In the genomic region with DNA sequence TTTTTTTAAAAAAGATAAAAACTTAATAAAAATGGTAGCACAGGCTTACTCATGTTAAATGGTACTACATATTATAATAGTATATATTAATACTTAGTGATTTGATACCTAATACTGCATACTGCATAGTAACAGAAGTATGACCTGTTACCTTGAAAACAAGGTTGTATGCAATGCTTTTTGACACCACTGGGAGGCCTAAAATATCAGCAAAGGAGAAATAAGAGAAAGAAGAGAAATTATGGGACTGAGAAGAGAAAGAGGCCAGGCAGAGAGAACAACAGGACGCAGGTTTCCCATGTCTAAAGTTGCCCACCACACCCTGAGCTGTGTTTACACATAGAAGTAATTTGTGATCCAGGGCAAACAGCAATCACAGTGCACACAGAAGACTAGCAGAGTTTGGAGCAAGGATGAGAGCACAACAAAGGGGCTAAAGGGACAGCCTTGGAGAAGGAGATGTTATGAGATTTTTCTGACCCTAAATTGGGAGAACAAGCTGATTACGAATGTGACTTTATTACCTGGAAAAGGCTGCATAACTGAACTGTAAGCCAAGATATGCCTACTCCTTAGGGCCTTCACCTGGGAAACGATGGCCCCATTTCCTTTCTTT, we compare ENCODE assay signal across 1 cellular context.
TF ChIP-seq lines count a peak whose summit lies in the region.

No MANE protein-coding gene starts in this region.

TF ChIP-seq in WTC11, 78 proteins besides CTCF, POLR2A, EP300 and RAD21 (continued from another document):
- TF ChIP-seq, protein P1, sequence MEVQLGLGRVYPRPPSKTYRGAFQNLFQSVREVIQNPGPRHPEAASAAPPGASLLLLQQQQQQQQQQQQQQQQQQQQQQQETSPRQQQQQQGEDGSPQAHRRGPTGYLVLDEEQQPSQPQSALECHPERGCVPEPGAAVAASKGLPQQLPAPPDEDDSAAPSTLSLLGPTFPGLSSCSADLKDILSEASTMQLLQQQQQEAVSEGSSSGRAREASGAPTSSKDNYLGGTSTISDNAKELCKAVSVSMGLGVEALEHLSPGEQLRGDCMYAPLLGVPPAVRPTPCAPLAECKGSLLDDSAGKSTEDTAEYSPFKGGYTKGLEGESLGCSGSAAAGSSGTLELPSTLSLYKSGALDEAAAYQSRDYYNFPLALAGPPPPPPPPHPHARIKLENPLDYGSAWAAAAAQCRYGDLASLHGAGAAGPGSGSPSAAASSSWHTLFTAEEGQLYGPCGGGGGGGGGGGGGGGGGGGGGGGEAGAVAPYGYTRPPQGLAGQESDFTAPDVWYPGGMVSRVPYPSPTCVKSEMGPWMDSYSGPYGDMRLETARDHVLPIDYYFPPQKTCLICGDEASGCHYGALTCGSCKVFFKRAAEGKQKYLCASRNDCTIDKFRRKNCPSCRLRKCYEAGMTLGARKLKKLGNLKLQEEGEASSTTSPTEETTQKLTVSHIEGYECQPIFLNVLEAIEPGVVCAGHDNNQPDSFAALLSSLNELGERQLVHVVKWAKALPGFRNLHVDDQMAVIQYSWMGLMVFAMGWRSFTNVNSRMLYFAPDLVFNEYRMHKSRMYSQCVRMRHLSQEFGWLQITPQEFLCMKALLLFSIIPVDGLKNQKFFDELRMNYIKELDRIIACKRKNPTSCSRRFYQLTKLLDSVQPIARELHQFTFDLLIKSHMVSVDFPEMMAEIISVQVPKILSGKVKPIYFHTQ (CRISPR knock-in tag; IDR thresholded peaks at IDR 0.05) = no peak
- TF ChIP-seq, protein P2, sequence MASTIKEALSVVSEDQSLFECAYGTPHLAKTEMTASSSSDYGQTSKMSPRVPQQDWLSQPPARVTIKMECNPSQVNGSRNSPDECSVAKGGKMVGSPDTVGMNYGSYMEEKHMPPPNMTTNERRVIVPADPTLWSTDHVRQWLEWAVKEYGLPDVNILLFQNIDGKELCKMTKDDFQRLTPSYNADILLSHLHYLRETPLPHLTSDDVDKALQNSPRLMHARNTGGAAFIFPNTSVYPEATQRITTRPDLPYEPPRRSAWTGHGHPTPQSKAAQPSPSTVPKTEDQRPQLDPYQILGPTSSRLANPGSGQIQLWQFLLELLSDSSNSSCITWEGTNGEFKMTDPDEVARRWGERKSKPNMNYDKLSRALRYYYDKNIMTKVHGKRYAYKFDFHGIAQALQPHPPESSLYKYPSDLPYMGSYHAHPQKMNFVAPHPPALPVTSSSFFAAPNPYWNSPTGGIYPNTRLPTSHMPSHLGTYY (CRISPR knock-in tag; IDR thresholded peaks at IDR 0.05) = no peak
- TF ChIP-seq ZNF263 (CRISPR knock-in tag; IDR thresholded peaks at IDR 0.05; ENCODE audit: low read depth) = no peak
- TF ChIP-seq TEAD4 (CRISPR knock-in tag; IDR thresholded peaks at IDR 0.05) = no peak
- TF ChIP-seq RORB (CRISPR knock-in tag; IDR thresholded peaks at IDR 0.05) = no peak
- TF ChIP-seq, protein P3, sequence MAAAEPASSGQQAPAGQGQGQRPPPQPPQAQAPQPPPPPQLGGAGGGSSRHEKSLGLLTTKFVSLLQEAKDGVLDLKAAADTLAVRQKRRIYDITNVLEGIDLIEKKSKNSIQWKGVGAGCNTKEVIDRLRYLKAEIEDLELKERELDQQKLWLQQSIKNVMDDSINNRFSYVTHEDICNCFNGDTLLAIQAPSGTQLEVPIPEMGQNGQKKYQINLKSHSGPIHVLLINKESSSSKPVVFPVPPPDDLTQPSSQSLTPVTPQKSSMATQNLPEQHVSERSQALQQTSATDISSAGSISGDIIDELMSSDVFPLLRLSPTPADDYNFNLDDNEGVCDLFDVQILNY (CRISPR knock-in tag; IDR thresholded peaks at IDR 0.05) = no peak
- TF ChIP-seq HMGA2 (CRISPR knock-in tag; IDR thresholded peaks at IDR 0.05) = no peak
- no peak for TF ChIP-seq ESRRA (CRISPR knock-in tag; IDR thresholded peaks at IDR 0.05; ENCODE audit: borderline replicate concordance)
- TF ChIP-seq FOXP1 (CRISPR knock-in tag; IDR thresholded peaks at IDR 0.05; ENCODE audit: borderline replicate concordance) = no peak
- TF ChIP-seq ZNF317 (CRISPR knock-in tag; IDR thresholded peaks at IDR 0.05; ENCODE audit: borderline replicate concordance, low read depth) = no peak
- TF ChIP-seq, protein P4, sequence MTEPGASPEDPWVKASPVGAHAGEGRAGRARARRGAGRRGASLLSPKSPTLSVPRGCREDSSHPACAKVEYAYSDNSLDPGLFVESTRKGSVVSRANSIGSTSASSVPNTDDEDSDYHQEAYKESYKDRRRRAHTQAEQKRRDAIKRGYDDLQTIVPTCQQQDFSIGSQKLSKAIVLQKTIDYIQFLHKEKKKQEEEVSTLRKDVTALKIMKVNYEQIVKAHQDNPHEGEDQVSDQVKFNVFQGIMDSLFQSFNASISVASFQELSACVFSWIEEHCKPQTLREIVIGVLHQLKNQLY (CRISPR knock-in tag; IDR thresholded peaks at IDR 0.05) = no peak
- TF ChIP-seq ZNF138 (CRISPR knock-in tag; conservative IDR thresholded peaks at IDR 0.05) = no peak
- no peak for TF ChIP-seq ZNF416 (CRISPR knock-in tag; IDR thresholded peaks at IDR 0.05)
- TF ChIP-seq NFYB (CRISPR knock-in tag; conservative IDR thresholded peaks at IDR 0.05; ENCODE audit: low read depth) = no peak
